2 cellular contexts compared by ENCODE assay signal in genomic region chr5:79568632-79569190, GRCh38.
TF ChIP-seq lines count a peak whose summit lies in the region.

No MANE protein-coding gene starts in this region.

TF ChIP-seq in HEK293, 187 proteins besides CTCF, POLR2A, EP300 and RAD21:
- no peak for TF ChIP-seq ZNF626 (tag by site-specific recombination; IDR thresholded peaks at IDR 0.05)
- TF ChIP-seq ELK4 (IDR thresholded peaks at IDR 0.05; ENCODE audit: borderline replicate concordance, low read depth, low read length): no peak
- peak; percentile 96 for TF ChIP-seq ZNF366 (tag by site-specific recombination; conservative IDR thresholded peaks at IDR 0.05)
- no peak for TF ChIP-seq ZBTB6 (tag by site-specific recombination; IDR thresholded peaks at IDR 0.05)
- no peak for TF ChIP-seq SP3 (tag by site-specific recombination; IDR thresholded peaks at IDR 0.05)
- no peak for TF ChIP-seq KLF16 (tag by site-specific recombination; IDR thresholded peaks at IDR 0.05)
- TF ChIP-seq ZNF202 (tag by site-specific recombination; IDR thresholded peaks at IDR 0.05; ENCODE audit: borderline replicate concordance): no peak
- no peak for TF ChIP-seq ZFP41 (tag by site-specific recombination; IDR thresholded peaks at IDR 0.05; ENCODE audit: borderline replicate concordance)

TF ChIP-seq in K562, 482 proteins besides CTCF, POLR2A, EP300 and RAD21:
- TF ChIP-seq MTF1 (CRISPR knock-in tag; IDR thresholded peaks at IDR 0.05; ENCODE audit: borderline replicate concordance) (no peak), PTRF (tag; IDR thresholded peaks at IDR 0.05) (no peak), PCBP2 (IDR thresholded peaks at IDR 0.05; ENCODE audit: low read depth, low read length, poor library complexity, severe bottlenecking) (peak; percentile 43), ZNF512 (tag; IDR thresholded peaks at IDR 0.05) (0 out of 2 replicates have a peak, but pooled peaks have one; percentile 27)
TF ChIP-seq in K562: peak in this region for 2.
